Comparison of ENCODE assay signal across 8 cellular contexts in the genomic region with DNA sequence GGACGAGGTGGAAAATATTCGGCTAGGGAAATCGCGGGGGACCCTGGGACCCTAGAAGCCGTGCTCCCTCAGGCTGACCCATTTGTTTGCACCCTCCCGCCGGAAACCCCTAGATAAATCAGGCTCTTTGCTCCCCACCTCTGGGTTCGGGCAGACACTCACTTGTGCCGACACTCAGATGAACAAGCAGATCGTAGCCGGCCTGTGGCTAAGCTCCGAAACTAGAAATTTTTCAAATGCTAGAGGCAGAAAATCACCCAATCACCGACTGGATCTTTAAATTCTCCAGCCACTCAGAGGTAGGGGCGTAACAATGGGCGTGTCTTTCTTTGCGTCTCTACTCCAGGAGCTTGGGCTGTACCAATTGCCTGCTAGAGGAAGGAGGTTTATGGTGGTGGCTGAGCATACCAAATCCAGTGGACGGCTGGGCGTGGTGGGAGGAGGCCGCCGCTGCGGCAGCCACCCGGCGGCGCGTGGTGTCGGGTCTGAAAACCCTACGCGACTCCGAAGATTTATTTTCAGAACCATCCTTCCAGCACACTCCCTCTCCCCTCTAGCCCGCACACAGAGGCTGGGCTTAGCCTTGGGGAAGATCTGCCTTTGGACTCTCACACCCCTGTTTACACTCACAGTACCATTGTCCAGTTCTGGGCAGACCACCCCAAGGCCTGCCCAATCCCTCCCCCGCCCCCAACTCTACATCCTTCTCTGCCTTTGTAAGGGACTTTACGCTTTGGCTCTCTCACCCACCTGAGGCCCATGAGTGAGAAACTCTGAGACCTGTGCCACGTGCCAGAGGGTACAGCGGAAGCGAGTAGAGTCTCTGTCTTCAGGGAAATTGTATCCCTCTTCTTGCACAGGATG. TPM values are rescaled to one million over a fixed set of nuclear protein-coding genes. Genes with fewer than 3 reads are reported as not detected.
A peak's percentile ranks its signal among the peaks of the same experiment; 100 is the strongest.
DNase-seq lines count a peak whose midpoint lies in the region; ATAC-seq and TF ChIP-seq lines count a peak whose summit lies in the region.

Gene PIF1 (minus strand): TSS at position 217 of the 864 bp plus-strand sequence. CDS start 1,312 bp downstream, outside the sequence.

- peak within 1 kb of the TSS; percentile 98 for H2AFZ ChIP-seq in osteoblast (ENCODE audit: low read length)

- ATAC-seq in HG02678 (IDR thresholded peaks at IDR 0.05; ENCODE audit: unreplicated experiment): peak; percentile 87
- peak; percentile 94 to 97 for ATAC-seq in activated naive CD4-positive, alpha-beta T cell treated with anti-CD3 and anti-CD28 coated beads, Interleukin-2, amount 50 U/mL, for 72 hours

- H3K9me3 Mint-ChIP-seq in activated naive CD4-positive, alpha-beta T cell treated with anti-CD3 and anti-CD28 coated beads, Interleukin-2, amount 50 U/mL, for 72 hours: no peaks in the 10 kb centered on the region

- TF ChIP-seq CTCF in GM12864 (IDR thresholded peaks at IDR 0.05; ENCODE audit: low read depth, low read length, missing control alignments) (no peak), osteoblast (IDR thresholded peaks at IDR 0.05; ENCODE audit: extremely low read depth, low read depth, low read length) (no peak)

- H3K27ac ChIP-seq in osteoblast (ENCODE audit: low read depth, low read length): peak within 1 kb of the TSS; percentile 56
- peak within 1 kb of the TSS; percentile 46 for H3K27ac ChIP-seq in thymus (ENCODE audit: low read depth)

- H3K9me3 ChIP-seq in osteoblast (ENCODE audit: low read depth, low read length) (no peaks in the 10 kb centered on the region), thymus (ENCODE audit: control insufficient read depth) (no peaks in the 10 kb centered on the region)

- H3K36me3 ChIP-seq in osteoblast (ENCODE audit: insufficient read depth, low read length): peaks cover 3% of the 10 kb centered on the region
- H3K36me3 ChIP-seq in thymus (ENCODE audit: control insufficient read depth, insufficient read depth): peaks cover 17% of the 10 kb centered on the region

- DNase-seq in GM12864 (ENCODE audit: low read depth) (peak; percentile 99), NCI-H1105 treated with DMSO at 0.1 percent for 48 hours (lab: John Stamatoyannopoulos, UW) (peak; percentile 100), SKM-1 treated with dmso at 0.1 percent for 144 hours (lab: John Stamatoyannopoulos, UW; ENCODE audit: unreplicated experiment) (peak; percentile 99), glomerular visceral epithelial cell (ENCODE audit: extremely low spot score) (peak; percentile 97), osteoblast (ENCODE audit: insufficient read length, low spot score, missing footprints) (peak; percentile 99)
- DNase-seq in activated naive CD4-positive, alpha-beta T cell treated with anti-CD3 and anti-CD28 coated beads, Interleukin-2, amount 50 U/mL, for 72 hours (ENCODE audit: low spot score in 2 of 2): peak; percentile 87 to 89

- H3K36me3 Mint-ChIP-seq in activated naive CD4-positive, alpha-beta T cell treated with anti-CD3 and anti-CD28 coated beads, Interleukin-2, amount 50 U/mL, for 72 hours: peaks cover 6 to 28% of the 10 kb centered on the region in 2 donors

- H3K4me3 ChIP-seq in GM12864 (ENCODE audit: low read depth, low read length) (peak within 1 kb of the TSS; percentile 95), osteoblast (ENCODE audit: insufficient read depth, low read length) (peak within 1 kb of the TSS; percentile 81), thymus (ENCODE audit: low read length) (peak within 1 kb of the TSS; percentile 57)

- WGBS in thymus: 11% methylated on average over 35 of the region's 35 CpGs

- H3K27me3 ChIP-seq in osteoblast (ENCODE audit: insufficient read depth, low read length) (no peaks in the 10 kb centered on the region), thymus (ENCODE audit: control insufficient read depth, insufficient read depth) (no peaks in the 10 kb centered on the region)

- peak within 1 kb of the TSS; percentile 81 to 86 for H3K27ac Mint-ChIP-seq in activated naive CD4-positive, alpha-beta T cell treated with anti-CD3 and anti-CD28 coated beads, Interleukin-2, amount 50 U/mL, for 72 hours

- H3K4me1 ChIP-seq in osteoblast (ENCODE audit: insufficient read depth, low read length): peaks cover 22% of the 10 kb centered on the region
- peaks cover 12% of the 10 kb centered on the region for H3K4me1 ChIP-seq in thymus (ENCODE audit: control insufficient read depth, insufficient read depth, low read length)

- H3K79me2 ChIP-seq in osteoblast (ENCODE audit: insufficient read depth, low read length): peaks cover 15% of the 10 kb centered on the region

- H4K20me1 ChIP-seq in osteoblast (ENCODE audit: insufficient read depth, low read length): no peaks in the 10 kb centered on the region

- H3K4me2 ChIP-seq in osteoblast (ENCODE audit: insufficient read depth, low read length): peak within 1 kb of the TSS; percentile 100

RNA-seq across cellular contexts. Expression of gene PIF1, which starts in this region (rescaled TPM):
- total RNA-seq in activated naive CD4-positive, alpha-beta T cell treated with anti-CD3 and anti-CD28 coated beads, Interleukin-2, amount 50 U/mL, for 72 hours: 10 to 100 TPM; 47.5 to 56.0 TPM
- total RNA-seq in osteoblast: 6.2 and 9.4 TPM in 2 replicates
- 8.4 TPM for polyA plus RNA-seq in thymus

Comparison
In these comparisons a context has a peak if more than half of its experiments do, and no peak if none do; other contexts are left out.
1. Peak in every context shown above with its lines: DNase-seq, ATAC-seq, H3K4me3 ChIP-seq and H3K27ac ChIP-seq.